In genomic region chr17:17724307-17724921, GRCh38 we compare ENCODE assay signal across 8 cellular contexts. TPM values are rescaled to one million over a fixed set of nuclear protein-coding genes. Genes with fewer than 3 reads are reported as not detected.
DNase-seq lines count a peak whose midpoint lies in the region; ATAC-seq and TF ChIP-seq lines count a peak whose summit lies in the region.

No MANE protein-coding gene starts in this region.

- intact Hi-C loops in breast epithelium (cut with DNase I; ENCODE audit: low total_unique reads) (no loop called here), mammary epithelial cell (cut with micrococcal nuclease) (no loop called here), prostate gland (cut with DNase I) (no loop called here)

- no peak for ATAC-seq in HG03139 (IDR thresholded peaks at IDR 0.05; ENCODE audit: unreplicated experiment)

- CTCF ChIA-PET in mammary epithelial cell (lab: Charles Lee; ENCODE audit: low non-redundant PET) = no interaction called here

- in situ Hi-C loops in mammary epithelial cell (cut with MboI; ENCODE audit: low sequenced_read_pairs in 2 of 2) = no loop called here

- DNase-seq in breast epithelium (ENCODE audit: low spot score in 2 of 2) (no peak), mammary epithelial cell (no peak), UCSD-AML1 (lab: John Stamatoyannopoulos, UW; ENCODE audit: unreplicated experiment) (peak; percentile 84), foreskin fibroblast (peak in 1 of 2 donors; percentile 60), prostate gland (ENCODE audit: low spot score) (no peak), middle frontal gyrus (ENCODE audit: extremely low spot score, low spot score) (no peak)
- DNase-seq in activated CD4-positive, CD25-positive, alpha-beta regulatory T cell (lab: John Stamatoyannopoulos, UW) = no peak

- no peak overlapping the region for H3K4me2 ChIP-seq in mammary epithelial cell (ENCODE audit: insufficient read depth, low read depth, low read length)

- H3K9me3 ChIP-seq in breast epithelium (no peaks in the 10 kb centered on the region), mammary epithelial cell (replicated peaks; ENCODE audit: insufficient read depth, low read length) (no peaks in the 10 kb centered on the region), prostate gland (no peaks in the 10 kb centered on the region)

- H4K20me1 ChIP-seq in mammary epithelial cell (ENCODE audit: insufficient read depth, low read length) = no peaks in the 10 kb centered on the region

- H3K79me2 ChIP-seq in mammary epithelial cell (ENCODE audit: insufficient read depth, low read length) = peaks cover 98% of the 10 kb centered on the region

- H3K27ac ChIP-seq in breast epithelium = peak overlapping the region; percentile 61 to 93
- no peak overlapping the region for H3K27ac ChIP-seq in mammary epithelial cell (ENCODE audit: insufficient read depth, low read depth, low read length)
- peak overlapping the region; percentile 67 to 81 for H3K27ac ChIP-seq in prostate gland

- peaks cover 7 to 17% of the 10 kb centered on the region in 2 donors for H3K4me1 ChIP-seq in breast epithelium
- peaks cover 48% of the 10 kb centered on the region for H3K4me1 ChIP-seq in mammary epithelial cell (ENCODE audit: insufficient read depth, low read length)
- H3K4me1 ChIP-seq in prostate gland (replicated peaks) = peaks cover 18% of the 10 kb centered on the region

- 87% methylated on average over 21 of the region's 46 CpGs for WGBS in mammary epithelial cell (ENCODE audit: low coverage, missing lambda C conversion rate)
- under 1% methylated on average over 43 of the region's 46 CpGs for WGBS in prostate gland

- H3K4me3 ChIP-seq in breast epithelium (peak overlapping the region; percentile 39 to 83 (median 62)), mammary epithelial cell (replicated peaks in 1 of 3; ENCODE audit: insufficient read depth in 1 of 3, low read depth in 2 of 3, low read length in 3 of 3) (no peak overlapping the region), foreskin fibroblast (ENCODE audit: low read depth in 1 of 2, low read length in 2 of 2) (peak overlapping the region; percentile 50 to 52), prostate gland (peak overlapping the region; percentile 35 to 50)

- H3K36me3 ChIP-seq in breast epithelium = no peaks in the 10 kb centered on the region
- peaks cover 2% of the 10 kb centered on the region for H3K36me3 ChIP-seq in mammary epithelial cell (ENCODE audit: insufficient read depth, low read length)
- H3K36me3 ChIP-seq in prostate gland = no peaks in the 10 kb centered on the region

- TF ChIP-seq POLR2A in breast epithelium (IDR thresholded peaks at IDR 0.05) (no peak), prostate gland (IDR thresholded peaks at IDR 0.05) (peak; percentile 43)

- no TSS peak for BruUV-seq in mammary epithelial cell (replicated peaks; lab: Mats Ljungman, UMichigan)

- H3K27me3 ChIP-seq in breast epithelium (no peaks in the 10 kb centered on the region), mammary epithelial cell (ENCODE audit: insufficient read depth, low read length) (no peaks in the 10 kb centered on the region), prostate gland (replicated peaks; ENCODE audit: insufficient read depth) (no peaks in the 10 kb centered on the region)

- TF ChIP-seq CTCF in breast epithelium (IDR thresholded peaks at IDR 0.05) (no peak), mammary epithelial cell (conservative IDR thresholded peaks at IDR 0.05 in 1 of 2, IDR thresholded peaks at IDR 0.05 in 1 of 2; ENCODE audit: extremely low read depth in 1 of 2, insufficient read depth in 1 of 2, low read depth in 1 of 2, low read length in 2 of 2) (no peak), foreskin fibroblast (IDR thresholded peaks at IDR 0.05; ENCODE audit: low read depth, low read length) (no peak), prostate gland (IDR thresholded peaks at IDR 0.05) (no peak)

- H2AFZ ChIP-seq in mammary epithelial cell (ENCODE audit: low read depth, low read length) = no peak overlapping the region

- no peak overlapping the region for H3K9ac ChIP-seq in mammary epithelial cell (ENCODE audit: insufficient read depth, low read length)

- dilution Hi-C loops in mammary epithelial cell (cut with HindIII; ENCODE audit: low sequenced_read_pairs) = no loop called here

RNA-seq across cellular contexts. Expression of gene RAI1, which starts 43.2 kb away (rescaled TPM):
- total RNA-seq in breast epithelium = 10 to 100 TPM in 2 of 3 donors, 1 to 10 TPM in 1; 5.6 to 25.6 (median 20.6) TPM
- 10 to 100 TPM; 23.8 to 41.9 TPM for total RNA-seq in mammary epithelial cell
- 4.9 TPM for polyA plus RNA-seq in mammary epithelial cell
- polyA minus RNA-seq in mammary epithelial cell = 8.5 TPM
- total RNA-seq in prostate gland = 10 to 100 TPM; 69.2 to 71.0 TPM

Comparison
In these comparisons a context has a peak if more than half of its experiments do, and no peak if none do; other contexts are left out.
1. H3K4me3 ChIP-seq: peak in breast epithelium (3 of 3), foreskin fibroblast (2 of 2) and prostate gland (2 of 2); none in mammary epithelial cell (0 of 3).